In the genomic region with DNA sequence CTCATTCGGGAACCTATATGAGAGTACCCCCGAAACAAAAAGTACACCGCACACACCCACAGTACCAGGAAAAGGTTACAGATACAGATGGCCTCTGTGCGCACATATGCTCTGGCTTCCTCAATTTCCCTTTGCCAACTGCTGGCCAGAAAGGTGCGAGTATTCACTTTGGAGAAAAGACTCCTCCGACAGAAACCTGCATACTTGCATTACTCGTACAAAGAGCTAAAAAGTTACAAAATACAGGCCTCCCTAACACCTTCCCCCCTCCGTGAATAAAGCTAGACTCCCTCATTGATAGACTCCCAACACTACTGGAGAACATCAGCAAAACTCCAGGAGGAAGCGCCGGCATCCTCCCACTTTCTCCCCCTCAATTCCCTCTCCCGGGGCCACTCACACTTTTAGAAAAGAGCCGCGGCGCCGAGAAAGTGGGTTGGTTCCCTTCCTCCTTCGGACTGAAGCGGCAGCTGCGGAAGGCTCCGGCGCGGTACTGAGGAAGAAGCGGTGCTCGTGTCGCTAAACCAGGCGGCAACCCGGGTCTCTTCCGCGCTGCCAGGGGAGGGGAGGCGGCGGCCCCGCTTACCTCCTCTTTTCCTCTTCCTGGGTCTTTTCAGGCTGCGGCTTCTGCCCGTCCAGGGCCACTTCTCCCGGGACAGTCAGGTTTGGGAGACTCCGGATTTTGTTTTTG, we compare ENCODE assay signal across 8 cellular contexts. TPM values are rescaled to one million over a fixed set of nuclear protein-coding genes. Genes with fewer than 3 reads are reported as not detected.
DNase-seq lines count a peak whose midpoint lies in the region; ATAC-seq and TF ChIP-seq lines count a peak whose summit lies in the region.

No MANE protein-coding gene starts in this region.

- peaks cover 58% of the 10 kb centered on the region for H3K4me1 ChIP-seq in mononuclear cell (ENCODE audit: insufficient read depth, low read length)

- H3K9me3 Mint-ChIP-seq in effector memory CD8-positive, alpha-beta T cell, result no peaks in the 10 kb centered on the region

- no peak for TF ChIP-seq CTCF in LNCaP clone FGC (IDR thresholded peaks at IDR 0.05; ENCODE audit: control insufficient read depth, extremely low read depth, insufficient read depth)

- H3K27ac Mint-ChIP-seq in effector memory CD8-positive, alpha-beta T cell, result peak overlapping the region; percentile 86 to 97

- peaks cover 29% of the 10 kb centered on the region for H3K36me3 Mint-ChIP-seq in effector memory CD8-positive, alpha-beta T cell (ENCODE audit: insufficient read depth)

- no peaks in the 10 kb centered on the region for H3K9me3 ChIP-seq in mononuclear cell (ENCODE audit: low read depth, low read length)

- no peaks in the 10 kb centered on the region for H3K27me3 Mint-ChIP-seq in effector memory CD8-positive, alpha-beta T cell

- peak overlapping the region; percentile 99 for H3K4me3 ChIP-seq in LNCaP clone FGC (ENCODE audit: low read depth, low read length)
- peak overlapping the region; percentile 87 for H3K4me3 ChIP-seq in mononuclear cell (ENCODE audit: low read length)

- H3K4me1 Mint-ChIP-seq in effector memory CD8-positive, alpha-beta T cell (ENCODE audit: low read depth in 2 of 2), result peaks cover 57 to 61% of the 10 kb centered on the region in 2 donors

- no peaks in the 10 kb centered on the region for H3K27me3 ChIP-seq in mononuclear cell (ENCODE audit: insufficient read depth, low read length)

- DNase-seq in DMS 273 (lab: John Stamatoyannopoulos, UW; ENCODE audit: unreplicated experiment) (peak; percentile 61), LNCaP clone FGC (ENCODE audit: low read depth) (no peak)
- peak; percentile 34 to 39 for DNase-seq in activated CD4-positive, alpha-beta T cell treated with anti-CD3 and anti-CD28 coated beads, Interleukin-2, amount 50 U/mL, for 4 hours
- DNase-seq in effector memory CD8-positive, alpha-beta T cell, result peak; percentile 33 to 41 (median 34)
- peak; percentile 41 for DNase-seq in stimulated activated naive CD4-positive, alpha-beta T cell treated with Interleukin-2 at 50 U/mL for 16 hours (lab: John Stamatoyannopoulos, UW)

- H3K4me3 Mint-ChIP-seq in effector memory CD8-positive, alpha-beta T cell, result peak overlapping the region; percentile 94 to 100

- ATAC-seq in effector memory CD8-positive, alpha-beta T cell (replicated peaks), result no peak
- no peak for ATAC-seq in HG02610 (IDR thresholded peaks at IDR 0.05; ENCODE audit: unreplicated experiment)
- no peak for ATAC-seq in GM19395 (IDR thresholded peaks at IDR 0.05; ENCODE audit: unreplicated experiment)

RNA-seq across cellular contexts. Expression of a gene that starts 1.2 kb away (rescaled TPM):
- total RNA-seq in mononuclear cell, result 366 TPM
